Comparison of ENCODE assay signal across 16 cellular contexts in genomic region chr5:72364186-72364585, GRCh38. TPM values are rescaled to one million over a fixed set of nuclear protein-coding genes. Genes with fewer than 3 reads are reported as not detected.
DNase-seq lines count a peak whose midpoint lies in the region; ATAC-seq, FAIRE-seq and TF ChIP-seq lines count a peak whose summit lies in the region.
"Had no signal": no experiment of that assay in that cellular context is flagged by ENCODE, and none has a peak within 500 bp of the region (broad histone marks: within the 10 kb centered on the region; RNA-seq: fewer than 3 reads in every experiment).

No MANE protein-coding gene starts in this region.

- H3K4me2 ChIP-seq in A549, result no peak overlapping the region
- H3K4me2 ChIP-seq in IMR-90 (ENCODE audit: low read depth, low read length), result no peak overlapping the region

- peak overlapping the region; percentile 100 for H2BK5ac ChIP-seq in IMR-90 (ENCODE audit: low read depth, low read length, poor library complexity, severe bottlenecking)

- intact Hi-C loops in IMR-90 (cut with micrococcal nuclease), result loop anchor here (10.0 kb wide), 2 partner anchors 241 to 481 kb away; no protein-coding TSS in a partner anchor

- no TSS peak for BruUV-seq in IMR-90 (replicated peaks; lab: Mats Ljungman, UMichigan)

- peaks cover 29% of the 10 kb centered on the region for H3K4me1 ChIP-seq in A549
- H3K4me1 ChIP-seq in IMR-90 (ENCODE audit: control insufficient read depth, insufficient read depth, low read length), result peaks cover 5% of the 10 kb centered on the region
- peaks cover 9 to 31% of the 10 kb centered on the region in 2 experiments for H3K4me1 ChIP-seq in neutrophil (ENCODE audit: control insufficient read depth in 1 of 2, insufficient read depth in 1 of 2, low read depth in 1 of 2, low read length in 1 of 2)

- H2BK120ac ChIP-seq in IMR-90 (ENCODE audit: low read depth, low read length), result peak overlapping the region; percentile 47

- H2AK9ac ChIP-seq in IMR-90 (replicated peaks; ENCODE audit: low read depth, low read length, poor library complexity), result no peak overlapping the region

- FAIRE-seq in A549 (lab: Jason Lieb, UNC) (no peak), H54 (lab: Jason Lieb, UNC) (no peak)
- FAIRE-seq: A204.1, D721Med, K562 had no signal

- H4K91ac ChIP-seq in IMR-90 (ENCODE audit: insufficient read depth, low read depth, low read length), result peak overlapping the region; percentile 66

- no peak overlapping the region for H2AFZ ChIP-seq in IMR-90 (replicated peaks; ENCODE audit: low read length, poor library complexity)
- H2AFZ ChIP-seq: GM23338 had no signal

- peak overlapping the region; percentile 60; the same call in 1 of the 2 replicates for H3K4ac ChIP-seq in IMR-90 (ENCODE audit: low read depth, low read length)

- ATAC-seq in A549 (no peak), IMR-90 (ENCODE audit: low read depth) (no peak), HG02870 (IDR thresholded peaks at IDR 0.05; ENCODE audit: unreplicated experiment) (no peak), GM21723 (IDR thresholded peaks at IDR 0.05; ENCODE audit: unreplicated experiment) (no peak)
- ATAC-seq: K562 had no signal

- DNase-seq in A549 (ENCODE audit: low read depth in 1 of 2, low spot score in 1 of 2) (no peak), IMR-90 (no peak), H54 (ENCODE audit: insufficient read length, low spot score) (no peak), OCI-M2 (lab: John Stamatoyannopoulos, UW; ENCODE audit: unreplicated experiment) (no peak)
- DNase-seq: NCI-H1694 treated with DMSO at 0.1 percent for 48 hours; NK-92 treated with Interleukin-12 subunit alpha and Interleukin-12 subunit beta, amount 100 ng/mL, for 24 hours; SHP77 treated with DMSO at 0.1 percent for 48 hours had no signal

- peaks cover 0 to 6% of the 10 kb centered on the region in 2 experiments; a peak in 3 of 4 replicates for H3K79me1 ChIP-seq in IMR-90 (ENCODE audit: low read depth in 1 of 2, low read length in 2 of 2)

- no peak overlapping the region for H3K9ac ChIP-seq in IMR-90 (ENCODE audit: low read depth, low read length)

- peaks cover 38% of the 10 kb centered on the region for H3K36me3 Mint-ChIP-seq in brain

- peak overlapping the region; percentile 48; the same call in 1 of the 2 replicates for H2AK5ac ChIP-seq in IMR-90 (ENCODE audit: low read depth, low read length)

- H3K27ac Mint-ChIP-seq in brain, result peak overlapping the region in 3 of 5 experiments; percentile 16 to 87 (median 64)

- CTCF ChIA-PET in A549 (lab: Yijun Ruan, JAX) (interaction anchor here (0.7 to 3.7 kb wide), 2 partner anchors 160 to 455 kb away, joined by 3 to 34 read pairs; no protein-coding TSS in a partner anchor), IMR-90 (lab: Yijun Ruan, JAX) (no interaction called here)

- H3K9me3 Mint-ChIP-seq in brain, result peaks cover 0 to 3% (median 2%) of the 10 kb centered on the region in 5 experiments
- H3K9me3 Mint-ChIP-seq: GM23338 had no signal

- H3K4me3 Mint-ChIP-seq in brain, result no peak overlapping the region
- H3K4me3 Mint-ChIP-seq: GM23338 had no signal

- TF ChIP-seq RAD21 in A549 (conservative IDR thresholded peaks at IDR 0.05 in 1 of 2, IDR thresholded peaks at IDR 0.05 in 1 of 2) (no peak), IMR-90 (IDR thresholded peaks at IDR 0.05; ENCODE audit: low read length) (no peak)

- WGBS in A549 (ENCODE audit: missing lambda C conversion rate), result 94% methylated on average over 1 of the region's 1 CpG
- WGBS in IMR-90 (ENCODE audit: extremely low coverage in 2 of 2, insufficient read length in 1 of 2), 2 experiments, result no CpG with 5 or more reads among the region's 1 CpG

- H3K27ac ChIP-seq in A549 (peak overlapping the region; percentile 48 to 72; a peak in 3 of 6 replicates), IMR-90 (ENCODE audit: insufficient read depth, low read length) (no peak overlapping the region), neutrophil (peak overlapping the region; percentile 24)
- H3K27ac ChIP-seq: C4-2B had no signal

- no peaks in the 10 kb centered on the region for H4K20me1 ChIP-seq in IMR-90 (ENCODE audit: insufficient read depth, low read length)

- peak overlapping the region in 1 of 2 experiments; percentile 26; a peak in 2 of 4 replicates for H4K8ac ChIP-seq in IMR-90 (ENCODE audit: low read depth in 2 of 2, low read length in 2 of 2)

- H3K36me3 ChIP-seq in IMR-90 (ENCODE audit: control insufficient read depth, insufficient read depth, low read length) (peaks cover 6% of the 10 kb centered on the region), neutrophil (no peaks in the 10 kb centered on the region)

- peak overlapping the region; percentile 25; the same call in 1 of the 2 replicates for H3K14ac ChIP-seq in IMR-90 (replicated peaks; ENCODE audit: low read depth, low read length)

- peaks cover 8% of the 10 kb centered on the region for H3K9me1 ChIP-seq in IMR-90 (ENCODE audit: insufficient read depth, low read length)

- H3K18ac ChIP-seq in IMR-90 (ENCODE audit: low read depth, low read length), result peak overlapping the region; percentile 61; the same call in 1 of the 2 replicates

- TF ChIP-seq POLR2A in A549 (IDR thresholded peaks at IDR 0.05; ENCODE audit: low read length), result no peak
- TF ChIP-seq POLR2A in IMR-90 (IDR thresholded peaks at IDR 0.05; ENCODE audit: low read depth, low read length), result no peak
- TF ChIP-seq POLR2A in H54 (IDR thresholded peaks at IDR 0.05; ENCODE audit: low read depth, low read length), result no peak

- 0 out of 2 replicates have a peak overlapping the region, but pooled peaks have one; percentile 18 for H3K56ac ChIP-seq in IMR-90 (ENCODE audit: extremely low read depth, insufficient read depth, low read length)

- 0 out of 2 replicates have a peak overlapping the region, but pooled peaks have one; percentile 35 for H3K23ac ChIP-seq in IMR-90 (ENCODE audit: low read depth, low read length)

- H3K9me3 ChIP-seq in A549 (no peaks in the 10 kb centered on the region; the same call in 2 of the 3 replicates), IMR-90 (ENCODE audit: control insufficient read depth, insufficient read depth, low read length) (no peaks in the 10 kb centered on the region), neutrophil (no peaks in the 10 kb centered on the region)

- dilution Hi-C loops in IMR-90 (cut with HindIII; ENCODE audit: low sequenced_read_pairs, unreplicated experiment), result no loop called here

- POLR2A ChIA-PET in A549 (lab: Yijun Ruan, JAX) (interaction anchor here (0.9 kb wide), 1 partner anchor 453 kb away, joined by 3 read pairs; no protein-coding TSS in a partner anchor), IMR-90 (lab: Charles Lee; ENCODE audit: unreplicated experiment) (no interaction called here)

- TF ChIP-seq CTCF in A549 (IDR thresholded peaks at IDR 0.05), result no peak
- TF ChIP-seq CTCF in IMR-90 (conservative IDR thresholded peaks at IDR 0.05; ENCODE audit: low read depth, low read length), result no peak
- TF ChIP-seq CTCF in brain (conservative IDR thresholded peaks at IDR 0.05), result no peak
- TF ChIP-seq CTCF in neutrophil (IDR thresholded peaks at IDR 0.05), result no peak

- TF ChIP-seq EP300 in A549 (IDR thresholded peaks at IDR 0.05), result no peak

- in situ Hi-C loops in IMR-90 (cut with MboI; ENCODE audit: low sequenced_read_pairs), result loop anchor here (25.0 kb wide), 1 partner anchor 148 kb away; the partner anchor contains the start of gene ZNF366

- H4K5ac ChIP-seq in IMR-90 (ENCODE audit: low read depth, low read length), result no peak overlapping the region

- H3K27me3 Mint-ChIP-seq in brain, result no peaks in the 10 kb centered on the region

- peaks cover 39% of the 10 kb centered on the region for H3K4me1 Mint-ChIP-seq in brain

- H2BK15ac ChIP-seq in IMR-90 (ENCODE audit: low read depth, low read length), result peak overlapping the region; percentile 79; the same call in 2 of the 3 replicates

- H3K4me3 ChIP-seq in A549 (no peak overlapping the region), IMR-90 (ENCODE audit: insufficient read depth, low read depth, low read length) (no peak overlapping the region), neutrophil (ENCODE audit: low read depth in 1 of 2, low read length in 1 of 2) (no peak overlapping the region)
- H3K4me3 ChIP-seq: GM23338, K562 had no signal

- H3K27me3 ChIP-seq in IMR-90 (ENCODE audit: control insufficient read depth, insufficient read depth, low read length) (no peaks in the 10 kb centered on the region), neutrophil (no peaks in the 10 kb centered on the region)

- H2BK20ac ChIP-seq in IMR-90 (ENCODE audit: low read depth, low read length), result peak overlapping the region; percentile 46

TF ChIP-seq in A549, 52 proteins besides CTCF, POLR2A, EP300 and RAD21 (continues in another document):
- TF ChIP-seq JUN (IDR thresholded peaks at IDR 0.05) (no peak), MYC (IDR thresholded peaks at IDR 0.05; ENCODE audit: borderline replicate concordance, low read length) (no peak), HEYL (CRISPR knock-in tag; IDR thresholded peaks at IDR 0.05) (no peak), SREBF2 (IDR thresholded peaks at IDR 0.05) (no peak)

RNA-seq across cellular contexts. Expression of gene PTCD2, which starts 44.0 kb away (rescaled TPM):
- polyA plus RNA-seq in A549 (2011; rRNA removed) (26.5 and 31.1 TPM in 2 replicates), A549 (2017; fragmentation: RNase III; extraction: RNeasy Plus Mini Kit Qiagen cat#74134 plus additional on column Dnase treatment) (12.6 to 14.4 TPM (median 13.2 TPM) in 3 replicates), IMR-90 (2012; rRNA removed) (5.2 and 6.5 TPM in 2 replicates), brain (ENCODE audit: insufficient read depth, low read depth, low replicate concordance) (2.1 TPM)
- 8.0 and 8.8 TPM in 2 replicates for polyA plus RNA-seq in A549 (2012; cell fraction: cytosol; rRNA removed)
- polyA plus RNA-seq in A549 (2012; cell fraction: nucleus; rRNA removed), result 6.7 and 7.8 TPM in 2 replicates
- polyA minus RNA-seq in A549 (2011; rRNA and poly(A)+ RNA removed), result 17.9 and 21.4 TPM in 2 replicates
- 9.9 and 10.0 TPM in 2 replicates for total RNA-seq in IMR-90 (2012; rRNA removed)
- 1.6 and 2.2 TPM in 2 replicates for polyA plus RNA-seq in IMR-90 (2012; cell fraction: cytosol; rRNA removed)
- 3.1 and 8.4 TPM in 2 replicates for polyA plus RNA-seq in IMR-90 (2012; cell fraction: nucleus; rRNA removed; ENCODE audit: low replicate concordance)

RNA-seq across cellular contexts. Expression of gene MRPS27, which starts 44.1 kb away (rescaled TPM):
- 141 and 160 TPM in 2 replicates for polyA plus RNA-seq in A549 (2011; rRNA removed)
- polyA plus RNA-seq in A549 (2012; cell fraction: cytosol; rRNA removed), result 66.9 and 73.2 TPM in 2 replicates
- polyA plus RNA-seq in A549 (2012; cell fraction: nucleus; rRNA removed), result 57.2 and 72.5 TPM in 2 replicates
- polyA plus RNA-seq in A549 (2017; fragmentation: RNase III; extraction: RNeasy Plus Mini Kit Qiagen cat#74134 plus additional on column Dnase treatment), result 73.8 to 81.1 TPM (median 81.0 TPM) in 3 replicates
- 154 and 167 TPM in 2 replicates for polyA minus RNA-seq in A549 (2011; rRNA and poly(A)+ RNA removed)
- total RNA-seq in IMR-90 (2012; rRNA removed), result 80.3 and 90.5 TPM in 2 replicates
- 38.7 and 46.9 TPM in 2 replicates for polyA plus RNA-seq in IMR-90 (2012; rRNA removed)
- 21.4 and 34.8 TPM in 2 replicates for polyA plus RNA-seq in IMR-90 (2012; cell fraction: cytosol; rRNA removed)
- 20.3 and 37.8 TPM in 2 replicates for polyA plus RNA-seq in IMR-90 (2012; cell fraction: nucleus; rRNA removed; ENCODE audit: low replicate concordance)
- 33.5 TPM for polyA plus RNA-seq in brain (ENCODE audit: insufficient read depth, low read depth, low replicate concordance)
